Comparison of ENCODE assay signal across 20 cellular contexts in the genomic region with DNA sequence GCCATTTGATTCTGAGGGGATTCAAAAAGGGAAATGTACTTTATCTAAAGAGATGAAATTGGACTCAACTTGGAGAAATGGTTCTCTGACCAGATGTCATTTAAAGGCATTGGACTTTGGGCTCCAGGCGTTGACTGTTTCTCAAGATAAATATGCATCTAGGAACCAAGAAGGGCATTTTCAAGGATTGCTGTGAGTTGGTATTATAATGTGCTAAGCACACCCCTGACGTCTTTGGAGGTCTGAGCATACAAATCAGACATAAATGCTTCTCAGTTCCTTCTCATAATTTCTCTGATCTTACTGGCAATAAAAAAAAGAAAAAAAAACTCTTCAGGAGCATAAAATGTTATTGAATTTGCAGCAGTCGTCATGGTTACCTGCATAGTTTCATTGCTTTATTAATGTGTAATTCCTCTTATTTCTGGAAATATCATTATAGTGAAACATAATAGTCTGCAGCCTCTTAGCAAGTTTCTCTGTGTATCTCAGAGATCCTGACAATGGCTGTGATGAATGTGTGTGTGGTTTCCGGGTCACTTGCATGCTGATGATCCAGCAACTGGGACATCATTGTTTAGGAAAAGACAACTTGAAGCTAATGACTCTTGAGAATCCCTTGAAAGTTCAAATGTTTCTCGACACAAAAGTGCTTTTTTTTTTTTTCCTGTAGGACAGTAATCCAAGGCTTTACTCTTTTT.
DNase-seq lines count a peak whose midpoint lies in the region; ATAC-seq, FAIRE-seq and TF ChIP-seq lines count a peak whose summit lies in the region.
"Had no signal": no experiment of that assay in that cellular context is flagged by ENCODE, and none has a peak within 500 bp of the region (broad histone marks: within the 10 kb centered on the region; RNA-seq: fewer than 3 reads in every experiment).

No MANE protein-coding gene starts in this region.

- intact Hi-C loops in left lung (cut with DNase I), result no loop called here

- POLR2A ChIA-PET in activated CD4-positive, alpha-beta memory T cell treated with anti-CD3 and anti-CD28 coated beads, Interleukin-2, amount 10 ng/mL, durations not matched to agents 7 days and 5 days (lab: Charles Lee), result no interaction called here

- no peaks in the 10 kb centered on the region for H3K27me3 Mint-ChIP-seq in activated CD4-positive, alpha-beta memory T cell treated with anti-CD3 and anti-CD28 coated beads, Interleukin-2, amount 10 ng/mL, durations not matched to agents 7 days and 5 days
- H3K27me3 Mint-ChIP-seq: activated naive CD8-positive, alpha-beta T cell treated with anti-CD3 and anti-CD28 coated beads, Interleukin-2, amount 50 U/mL, for 24 hours; T-cell had no signal

- no peak for TF ChIP-seq CTCF in fibroblast of pulmonary artery (IDR thresholded peaks at IDR 0.05; ENCODE audit: low read length, missing control alignments)
- no peak for TF ChIP-seq CTCF in left lung (IDR thresholded peaks at IDR 0.05)

- H3K4me1 ChIP-seq in left lung, result no peaks in the 10 kb centered on the region

- FAIRE-seq in RCC 7860 (lab: Jason Lieb, UNC), result peak; percentile 42

- H3K4me3 ChIP-seq in fibroblast of pulmonary artery (replicated peaks; ENCODE audit: low read depth, low read length) (no peak overlapping the region), left lung (no peak overlapping the region)
- H3K4me3 ChIP-seq: lung had no signal

- CTCF ChIA-PET in activated CD4-positive, alpha-beta memory T cell treated with anti-CD3 and anti-CD28 coated beads, Interleukin-2, amount 10 ng/mL, durations not matched to agents 7 days and 5 days (lab: Charles Lee), result no interaction called here

- H3K27ac Mint-ChIP-seq in activated CD4-positive, alpha-beta memory T cell treated with anti-CD3 and anti-CD28 coated beads, Interleukin-2, amount 10 ng/mL, durations not matched to agents 7 days and 5 days, result no peak overlapping the region
- H3K27ac Mint-ChIP-seq: activated CD8-positive, alpha-beta T cell treated with anti-CD3 and anti-CD28 coated beads, Interleukin-2, amount 10 ng/mL, durations not matched to agents 7 days and 5 days; activated naive CD8-positive, alpha-beta T cell treated with anti-CD3 and anti-CD28 coated beads, Interleukin-2, amount 50 U/mL, for 24 hours; natural killer cell; T-cell had no signal

- H3K36me3 Mint-ChIP-seq in activated CD4-positive, alpha-beta memory T cell treated with anti-CD3 and anti-CD28 coated beads, Interleukin-2, amount 10 ng/mL, durations not matched to agents 7 days and 5 days (ENCODE audit: low read depth), result no peaks in the 10 kb centered on the region
- H3K36me3 Mint-ChIP-seq: natural killer cell had no signal

- DNase-seq in DMS79 (lab: John Stamatoyannopoulos, UW), result peak; percentile 43
- peak; percentile 12 for DNase-seq in RCC 7860 (ENCODE audit: low spot score)
- peak; percentile 24 for DNase-seq in fibroblast of pulmonary artery (ENCODE audit: low read depth)
- DNase-seq in pons (ENCODE audit: low spot score), result peak; percentile 42
- DNase-seq in activated CD4-positive, alpha-beta memory T cell treated with anti-CD3 and anti-CD28 coated beads, Interleukin-2, amount 10 ng/mL, durations not matched to agents 7 days and 5 days, result no peak
- DNase-seq in left lung, result no peak
- DNase-seq: activated CD8-positive, alpha-beta T cell treated with anti-CD3 and anti-CD28 coated beads, Interleukin-2, amount 10 ng/mL, durations not matched to agents 7 days and 5 days; activated naive CD8-positive, alpha-beta T cell treated with anti-CD3 and anti-CD28 coated beads, Interleukin-2, amount 50 U/mL, for 24 hours; caudate nucleus; effector memory CD4-positive, alpha-beta T cell; foreskin keratinocyte; Kasumi-1; natural killer cell; NCI-H1436 treated with DMSO at 0.1 percent for 48 hours; NK-92 treated with Interleukin-12 subunit alpha and Interleukin-12 subunit beta, amount 100 ng/mL, for 24 hours; substantia nigra; T-cell had no signal

- no peaks in the 10 kb centered on the region for H3K9me3 ChIP-seq in left lung

- H3K9me3 Mint-ChIP-seq in activated CD4-positive, alpha-beta memory T cell treated with anti-CD3 and anti-CD28 coated beads, Interleukin-2, amount 10 ng/mL, durations not matched to agents 7 days and 5 days, result no peaks in the 10 kb centered on the region
- H3K9me3 Mint-ChIP-seq: natural killer cell, T-cell had no signal

- no peaks in the 10 kb centered on the region for H3K36me3 ChIP-seq in left lung

- no peaks in the 10 kb centered on the region for H3K27me3 ChIP-seq in left lung
- H3K27me3 ChIP-seq: foreskin keratinocyte had no signal

- H3K4me3 Mint-ChIP-seq in activated CD4-positive, alpha-beta memory T cell treated with anti-CD3 and anti-CD28 coated beads, Interleukin-2, amount 10 ng/mL, durations not matched to agents 7 days and 5 days, result no peak overlapping the region
- H3K4me3 Mint-ChIP-seq: activated CD8-positive, alpha-beta T cell treated with anti-CD3 and anti-CD28 coated beads, Interleukin-2, amount 10 ng/mL, durations not matched to agents 7 days and 5 days; activated naive CD8-positive, alpha-beta T cell treated with anti-CD3 and anti-CD28 coated beads, Interleukin-2, amount 50 U/mL, for 24 hours; natural killer cell; T-cell had no signal

- no peak for ATAC-seq in left lung
- no peak for ATAC-seq in GM19452 (IDR thresholded peaks at IDR 0.05; ENCODE audit: unreplicated experiment)
- no peak for ATAC-seq in HG02973 (IDR thresholded peaks at IDR 0.05; ENCODE audit: unreplicated experiment)
- ATAC-seq: activated CD8-positive, alpha-beta T cell treated with anti-CD3 and anti-CD28 coated beads, Interleukin-2, amount 10 ng/mL, durations not matched to agents 7 days and 5 days; activated naive CD8-positive, alpha-beta T cell treated with anti-CD3 and anti-CD28 coated beads, Interleukin-2, amount 50 U/mL, for 24 hours; foreskin keratinocyte; natural killer cell; T-cell had no signal

- H3K27ac ChIP-seq in left lung, result no peak overlapping the region
- H3K27ac ChIP-seq: foreskin keratinocyte had no signal

- no peaks in the 10 kb centered on the region for H3K4me1 Mint-ChIP-seq in activated CD4-positive, alpha-beta memory T cell treated with anti-CD3 and anti-CD28 coated beads, Interleukin-2, amount 10 ng/mL, durations not matched to agents 7 days and 5 days
- H3K4me1 Mint-ChIP-seq: natural killer cell, T-cell had no signal

Comparison
In these comparisons a context has a peak if more than half of its experiments do, and no peak if none do; other contexts are left out.
1. DNase-seq: peak in DMS79 (single experiment), RCC 7860 (single experiment), fibroblast of pulmonary artery (single experiment) and pons (single experiment); none in activated CD4-positive, alpha-beta memory T cell treated with anti-CD3 and anti-CD28 coated beads, Interleukin-2, amount 10 ng/mL, durations not matched to agents 7 days and 5 days (single experiment) and left lung (0 of 2).